15 cellular contexts compared by ENCODE assay signal in the genomic region with DNA sequence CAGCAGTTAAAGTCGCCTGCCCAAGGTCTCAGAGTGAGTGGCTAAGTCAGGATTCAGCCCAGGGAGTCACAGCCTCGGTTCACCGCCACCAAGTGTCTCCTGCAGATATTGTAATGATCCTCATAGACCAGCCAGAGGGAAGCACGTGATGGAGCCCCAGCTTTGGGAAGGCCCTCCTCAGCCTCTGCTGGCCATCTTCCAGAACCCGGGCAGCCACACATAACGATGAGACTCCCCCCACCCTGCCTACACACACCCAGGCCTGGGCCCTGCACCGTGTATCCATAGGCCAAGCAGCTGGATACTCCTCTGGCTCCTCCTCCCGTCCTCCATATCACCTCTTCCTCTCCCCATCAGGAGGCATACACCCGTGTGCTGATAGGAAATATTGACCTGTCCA. TPM values are rescaled to one million over a fixed set of nuclear protein-coding genes. Genes with fewer than 3 reads are reported as not detected.
A peak's percentile ranks its signal among the peaks of the same experiment; 100 is the strongest.
DNase-seq lines count a peak whose midpoint lies in the region; ATAC-seq and TF ChIP-seq lines count a peak whose summit lies in the region.
"Had no signal": no experiment of that assay in that cellular context is flagged by ENCODE, and none has a peak within 500 bp of the region (broad histone marks: within the 10 kb centered on the region; RNA-seq: fewer than 3 reads in every experiment).

No MANE protein-coding gene starts in this region.

- H3K4ac ChIP-seq in H9 (ENCODE audit: low read depth, low read length): no peak overlapping the region

- H3K79me1 ChIP-seq in H9 (ENCODE audit: insufficient read depth, low read depth, low read length, poor library complexity, severe bottlenecking): no peaks in the 10 kb centered on the region

- H3K4me3 Mint-ChIP-seq in activated CD4-positive, alpha-beta T cell treated with anti-CD3 and anti-CD28 coated beads for 36 hours: peak overlapping the region; percentile 35
- H3K4me3 Mint-ChIP-seq in chondrocyte (ENCODE audit: unreplicated experiment) (no peak overlapping the region), H9 (no peak overlapping the region)
- H3K4me3 Mint-ChIP-seq in stimulated activated effector memory CD8-positive, alpha-beta T cell treated with anti-CD3 and anti-CD28 coated beads, Interleukin-12 subunit alpha, Interleukin-12 subunit beta, amount 100 ng/mL, for 72 hours: peak overlapping the region; percentile 56

- H3K18ac ChIP-seq in H9 (ENCODE audit: insufficient read length, low read depth, low read length): no peak overlapping the region

- peak; percentile 14 for ATAC-seq in activated CD4-positive, alpha-beta T cell treated with anti-CD3 and anti-CD28 coated beads for 36 hours
- ATAC-seq in stimulated activated effector memory CD8-positive, alpha-beta T cell treated with anti-CD3 and anti-CD28 coated beads, Interleukin-12 subunit alpha, Interleukin-12 subunit beta, amount 100 ng/mL, for 72 hours: no peak
- no peak for ATAC-seq in HG03039 (IDR thresholded peaks at IDR 0.05; ENCODE audit: unreplicated experiment)

- no peak overlapping the region for H2BK12ac ChIP-seq in H9 (ENCODE audit: insufficient read length, low read depth, low read length)

- no peaks in the 10 kb centered on the region for H3K9me2 ChIP-seq in OCI-LY7 (ENCODE audit: insufficient read depth, low read length)

- no peak overlapping the region for H3K23ac ChIP-seq in H9 (ENCODE audit: insufficient read length, low read depth, low read length)

- H3K36me3 Mint-ChIP-seq in activated CD4-positive, alpha-beta T cell treated with anti-CD3 and anti-CD28 coated beads for 36 hours (ENCODE audit: low read depth): no peaks in the 10 kb centered on the region
- H3K36me3 Mint-ChIP-seq in chondrocyte (ENCODE audit: low read depth) (no peaks in the 10 kb centered on the region), H9 (ENCODE audit: insufficient read depth in 1 of 3, low read depth in 3 of 3) (no peaks in the 10 kb centered on the region)
- H3K36me3 Mint-ChIP-seq in stimulated activated effector memory CD8-positive, alpha-beta T cell treated with anti-CD3 and anti-CD28 coated beads, Interleukin-12 subunit alpha, Interleukin-12 subunit beta, amount 100 ng/mL, for 72 hours: peaks cover 6% of the 10 kb centered on the region

- H2BK20ac ChIP-seq in H9 (ENCODE audit: low read depth, low read length, poor library complexity, severe bottlenecking): no peak overlapping the region

- H3K27ac Mint-ChIP-seq in activated CD4-positive, alpha-beta T cell treated with anti-CD3 and anti-CD28 coated beads for 36 hours: peak overlapping the region; percentile 90
- H3K27ac Mint-ChIP-seq in chondrocyte (ENCODE audit: unreplicated experiment) (no peak overlapping the region), H9 (no peak overlapping the region)
- peak overlapping the region; percentile 90 for H3K27ac Mint-ChIP-seq in stimulated activated effector memory CD8-positive, alpha-beta T cell treated with anti-CD3 and anti-CD28 coated beads, Interleukin-12 subunit alpha, Interleukin-12 subunit beta, amount 100 ng/mL, for 72 hours

- H3K27me3 ChIP-seq in H9 (ENCODE audit: insufficient read depth, low read length): no peaks in the 10 kb centered on the region
- H3K27me3 ChIP-seq: tibial nerve had no signal

- H3K27ac ChIP-seq in OCI-LY7 (ENCODE audit: low read depth, low read length, poor library complexity, severe bottlenecking) (peak overlapping the region; percentile 41), H9 (ENCODE audit: insufficient read length, low read depth, low read length) (no peak overlapping the region)
- H3K27ac ChIP-seq: SK-N-MC had no signal

- H3K36me3 ChIP-seq in OCI-LY7 (ENCODE audit: insufficient read depth, low read length): no peaks in the 10 kb centered on the region
- H3K36me3 ChIP-seq: gastrocnemius medialis, tibial nerve had no signal

- no peak overlapping the region for H2AK5ac ChIP-seq in H9 (ENCODE audit: insufficient read length, low read length)

- H3K9me3 ChIP-seq in OCI-LY7 (ENCODE audit: low read length): no peaks in the 10 kb centered on the region
- H3K9me3 ChIP-seq in H9 (ENCODE audit: control insufficient read depth, low read depth, low read length): peaks cover under 1% of the 10 kb centered on the region
- H3K9me3 ChIP-seq: gastrocnemius medialis, tibial nerve had no signal

- H2AFZ ChIP-seq in OCI-LY7 (ENCODE audit: low read length) (peak overlapping the region; percentile 65; the same call in 1 of the 2 replicates), H9 (ENCODE audit: low read length) (no peak overlapping the region)

- H3T11ph ChIP-seq in H9 (ENCODE audit: low read length): no peak overlapping the region

- intact Hi-C loops in activated CD4-positive, alpha-beta T cell treated with anti-CD3 and anti-CD28 coated beads for 36 hours (cut with DNase I, micrococcal nuclease): loop anchor here in 1 of 2 experiments (1.0 kb wide), 1 partner anchor 9 kb away; no protein-coding TSS in a partner anchor
- intact Hi-C loops in OCI-LY7 (cut with micrococcal nuclease; ENCODE audit: unreplicated experiment): no loop called here

- no peak overlapping the region for H3K9ac ChIP-seq in H9 (ENCODE audit: extremely low read depth, insufficient read length, low read length)

- H3K4me1 Mint-ChIP-seq in activated CD4-positive, alpha-beta T cell treated with anti-CD3 and anti-CD28 coated beads for 36 hours: peaks cover 51% of the 10 kb centered on the region
- peaks cover 9% of the 10 kb centered on the region for H3K4me1 Mint-ChIP-seq in chondrocyte (ENCODE audit: low read depth)
- H3K4me1 Mint-ChIP-seq in stimulated activated effector memory CD8-positive, alpha-beta T cell treated with anti-CD3 and anti-CD28 coated beads, Interleukin-12 subunit alpha, Interleukin-12 subunit beta, amount 100 ng/mL, for 72 hours: peaks cover 59% of the 10 kb centered on the region
- peaks cover 0 to 6% of the 10 kb centered on the region in 2 experiments; a peak in 1 of 4 replicates for H3K4me1 Mint-ChIP-seq in H9

- no peak overlapping the region for H4K91ac ChIP-seq in H9 (ENCODE audit: insufficient read length, low read depth, low read length)

- H4K20me1 ChIP-seq in OCI-LY7 (ENCODE audit: insufficient read depth, low read length) (no peaks in the 10 kb centered on the region), H9 (ENCODE audit: control insufficient read depth, insufficient read depth, insufficient read length) (no peaks in the 10 kb centered on the region)

- no TSS peak for BruUV-seq in OCI-LY7 (replicated peaks; lab: Mats Ljungman, UMichigan)

- H2BK15ac ChIP-seq in H9 (ENCODE audit: low read depth, low read length): no peak overlapping the region

- H3K4me2 ChIP-seq in OCI-LY7 (ENCODE audit: low read length): no peak overlapping the region; the same call in 1 of the 2 replicates
- no peak overlapping the region for H3K4me2 ChIP-seq in H9 (ENCODE audit: insufficient read depth, insufficient read length, low read length)

- H3K23me2 ChIP-seq in H9 (ENCODE audit: insufficient read length, low read depth, low read length, poor library complexity, severe bottlenecking): no peaks in the 10 kb centered on the region

- no peak overlapping the region for H2BK5ac ChIP-seq in H9 (ENCODE audit: insufficient read length, low read length)

- no CpG with 5 or more reads among the region's 9 CpGs for WGBS in H9 (ENCODE audit: extremely low coverage, insufficient read length, low lambda C conversion rate)

- POLR2A ChIA-PET in activated CD4-positive, alpha-beta T cell treated with anti-CD3 and anti-CD28 coated beads for 36 hours (lab: Charles Lee): interaction anchor here (1.1 to 2.0 kb wide), 2 partner anchors 9 to 21 kb away, joined by 4 to 5 read pairs; no protein-coding TSS in a partner anchor
- POLR2A ChIA-PET in OCI-LY7 (lab: Charles Lee): interaction anchor here (0.6 to 3.6 kb wide), 6 partner anchors 10 to 133 kb away, joined by 3 to 31 read pairs (median 5); no protein-coding TSS in a partner anchor

- CTCF ChIA-PET in activated CD4-positive, alpha-beta T cell treated with anti-CD3 and anti-CD28 coated beads for 36 hours (lab: Charles Lee): interaction anchor here (0.6 to 5.5 kb wide), 6 partner anchors 8 to 124 kb away, joined by 3 to 20 read pairs (median 3); no protein-coding TSS in a partner anchor
- CTCF ChIA-PET in OCI-LY7 (lab: Charles Lee; ENCODE audit: unreplicated experiment): interaction anchor here (0.8 kb wide), 1 partner anchor 9 kb away, joined by 3 read pairs; no protein-coding TSS in a partner anchor

- no peaks in the 10 kb centered on the region for H3K9me3 Mint-ChIP-seq in activated CD4-positive, alpha-beta T cell treated with anti-CD3 and anti-CD28 coated beads for 36 hours (ENCODE audit: low read depth)
- no peaks in the 10 kb centered on the region for H3K9me3 Mint-ChIP-seq in chondrocyte (ENCODE audit: low read depth)
- no peaks in the 10 kb centered on the region for H3K9me3 Mint-ChIP-seq in stimulated activated effector memory CD8-positive, alpha-beta T cell treated with anti-CD3 and anti-CD28 coated beads, Interleukin-12 subunit alpha, Interleukin-12 subunit beta, amount 100 ng/mL, for 72 hours
- peaks cover 0 to 59% of the 10 kb centered on the region in 2 experiments; a peak in 2 of 5 replicates for H3K9me3 Mint-ChIP-seq in H9

- no peak overlapping the region for H4K5ac ChIP-seq in H9 (ENCODE audit: insufficient read length, low read depth, low read length)

- H3K14ac ChIP-seq in H9 (ENCODE audit: insufficient read depth, low read length): no peak overlapping the region; the same call in 1 of the 2 replicates

- no peak overlapping the region for H2BK120ac ChIP-seq in H9 (ENCODE audit: low read depth, low read length, poor library complexity, severe bottlenecking)

- H3K4me3 ChIP-seq in OCI-LY7 (ENCODE audit: low read depth, low read length, poor library complexity, severe bottlenecking): no peak overlapping the region
- H3K4me3 ChIP-seq: gastrocnemius medialis, SK-N-MC, tibial nerve had no signal

- TF ChIP-seq CTCF in OCI-LY7 (conservative IDR thresholded peaks at IDR 0.05; ENCODE audit: low read length) (no peak), chondrocyte (IDR thresholded peaks at IDR 0.05) (no peak), H9 (conservative IDR thresholded peaks at IDR 0.05) (no peak)

- H3K27me3 Mint-ChIP-seq in activated CD4-positive, alpha-beta T cell treated with anti-CD3 and anti-CD28 coated beads for 36 hours: no peaks in the 10 kb centered on the region
- H3K27me3 Mint-ChIP-seq in chondrocyte (ENCODE audit: low read depth): peaks cover 7% of the 10 kb centered on the region
- 0 out of 2 replicates have a peak, but pooled peaks cover 3% of the 10 kb centered on the region for H3K27me3 Mint-ChIP-seq in H9 (ENCODE audit: low read depth)

- H3K79me2 ChIP-seq in OCI-LY7 (ENCODE audit: insufficient read depth, low read depth, low read length) (no peaks in the 10 kb centered on the region), H9 (ENCODE audit: insufficient read depth, low read length) (no peaks in the 10 kb centered on the region)

- no peak overlapping the region for H4K8ac ChIP-seq in H9 (replicated peaks; ENCODE audit: insufficient read length, low read depth, low read length)

- DNase-seq in activated CD4-positive, alpha-beta T cell treated with anti-CD3 and anti-CD28 coated beads for 36 hours: no peak
- no peak for DNase-seq in activated CD4-positive, alpha-beta T cell treated with anti-CD3 and anti-CD28 coated beads for 4 hours
- DNase-seq in OCI-LY7 (ENCODE audit: low spot score) (no peak), chondrocyte (ENCODE audit: low spot score) (peak; percentile 67), AG08396 (ENCODE audit: low spot score) (no peak), H9 (no peak)
- no peak for DNase-seq in stimulated activated effector memory CD8-positive, alpha-beta T cell treated with anti-CD3 and anti-CD28 coated beads, Interleukin-12 subunit alpha, Interleukin-12 subunit beta, amount 100 ng/mL, for 72 hours (ENCODE audit: low spot score in 2 of 2)
- DNase-seq: DMS 273 treated with DMSO at 0.1 percent for 48 hours, islet precursor cell, Karpas-422, NCI-H2081 had no signal

- H3K4me1 ChIP-seq in OCI-LY7 (ENCODE audit: insufficient read depth, low read length, poor library complexity, severe bottlenecking) (peaks cover 66% of the 10 kb centered on the region), H9 (ENCODE audit: insufficient read depth, low read length) (no peaks in the 10 kb centered on the region)
- H3K4me1 ChIP-seq: gastrocnemius medialis had no signal

- H3K56ac ChIP-seq in H9 (ENCODE audit: insufficient read length, low read depth, low read length): no peak overlapping the region

RNA-seq across cellular contexts. Expression of a gene that starts 19.6 kb away (rescaled TPM):
- 100 to 1,000 TPM; 118 to 126 TPM for total RNA-seq in activated CD4-positive, alpha-beta T cell treated with anti-CD3 and anti-CD28 coated beads for 36 hours
- 163 and 194 TPM in 2 replicates for total RNA-seq in OCI-LY7 (2014; rRNA removed; shearing (Covaris generic))
- total RNA-seq in OCI-LY7 (2022) (150 and 157 TPM in 2 replicates), chondrocyte (not detected in 3 replicates), H9 (2021) (not detected in 2 replicates)

RNA-seq across cellular contexts. Expression of a gene that starts 21.4 kb away (rescaled TPM):
- under 1 TPM; 0.43 to 0.63 TPM for total RNA-seq in activated CD4-positive, alpha-beta T cell treated with anti-CD3 and anti-CD28 coated beads for 36 hours
- total RNA-seq in OCI-LY7 (2014; rRNA removed; shearing (Covaris generic)): not detected in 2 replicates
- total RNA-seq in OCI-LY7 (2022) (not detected in 2 replicates), chondrocyte (not detected in 3 replicates), H9 (2021) (0.11 TPM in 1 of 2 replicates, not detected in the other)

Comparison
In these comparisons a context has a peak if more than half of its experiments do, and no peak if none do; other contexts are left out.
1. H3K27ac Mint-ChIP-seq: peak in activated CD4-positive, alpha-beta T cell treated with anti-CD3 and anti-CD28 coated beads for 36 hours (single experiment) and stimulated activated effector memory CD8-positive, alpha-beta T cell treated with anti-CD3 and anti-CD28 coated beads, Interleukin-12 subunit alpha, Interleukin-12 subunit beta, amount 100 ng/mL, for 72 hours (single experiment); none in chondrocyte (single experiment) and H9 (0 of 3).
2. H3K4me3 Mint-ChIP-seq: peak in activated CD4-positive, alpha-beta T cell treated with anti-CD3 and anti-CD28 coated beads for 36 hours (single experiment) and stimulated activated effector memory CD8-positive, alpha-beta T cell treated with anti-CD3 and anti-CD28 coated beads, Interleukin-12 subunit alpha, Interleukin-12 subunit beta, amount 100 ng/mL, for 72 hours (single experiment); none in chondrocyte (single experiment) and H9 (0 of 2).
3. RNA of a gene that starts 19.6 kb away (total RNA-seq): 150 to 194 TPM in OCI-LY7 and 118 to 126 TPM in activated CD4-positive, alpha-beta T cell treated with anti-CD3 and anti-CD28 coated beads for 36 hours; not detected in chondrocyte and not detected in H9; every median in the first group is over 100 times any median in the second.